Comparison of ENCODE assay signal across 28 cellular contexts in genomic region chr4:108498925-108499324, GRCh38.
"Had no signal": no experiment of that assay in that cellular context is flagged by ENCODE, and none has a peak within 500 bp of the region (broad histone marks: within the 10 kb centered on the region; RNA-seq: fewer than 3 reads in every experiment).

No MANE protein-coding gene starts in this region.

- H3K4me3 ChIP-seq: colonic mucosa, coronary artery, dorsolateral prefrontal cortex, esophagus muscularis mucosa, esophagus squamous epithelium, gastrocnemius medialis, gastroesophageal sphincter, heart left ventricle, heart right ventricle had no signal

- DNase-seq: colonic mucosa; cortex of kidney; dermis blood vessel endothelial cell; dorsolateral prefrontal cortex; effector CD4-positive, alpha-beta T cell; effector CD8-positive, alpha-beta T cell; effector memory CD4-positive, alpha-beta T cell; effector memory CD8-positive, alpha-beta T cell; endodermal cell; erythroblast; esophagus squamous epithelium; foreskin fibroblast; foreskin keratinocyte; foreskin melanocyte; gastrocnemius medialis; glutamatergic neuron; head of caudate nucleus; heart left ventricle; heart right ventricle had no signal

- H3K9me3 ChIP-seq: colonic mucosa, gastrocnemius medialis had no signal

- H3K27ac ChIP-seq: colonic mucosa, coronary artery, dorsolateral prefrontal cortex, epithelial cell of prostate, esophagus muscularis mucosa, esophagus squamous epithelium, foreskin keratinocyte, gastrocnemius medialis, gastroesophageal sphincter, heart left ventricle, heart right ventricle had no signal

- H3K27me3 ChIP-seq: colonic mucosa, dorsolateral prefrontal cortex, esophagus muscularis mucosa, esophagus squamous epithelium, gastrocnemius medialis, gastroesophageal sphincter, heart left ventricle, heart right ventricle had no signal

- H3K4me1 ChIP-seq: colonic mucosa, esophagus muscularis mucosa, esophagus squamous epithelium, gastrocnemius medialis, gastroesophageal sphincter, heart left ventricle, heart right ventricle had no signal

- ATAC-seq: effector memory CD8-positive, alpha-beta T cell; esophagus mucosa; foreskin keratinocyte; gastrocnemius medialis; gastroesophageal sphincter; heart left ventricle; heart right ventricle had no signal

- H3K36me3 ChIP-seq: colonic mucosa, esophagus muscularis mucosa, esophagus squamous epithelium, gastrocnemius medialis, gastroesophageal sphincter, heart left ventricle, heart right ventricle had no signal

- FAIRE-seq: colon, endometrium, endothelial cell of umbilical vein, frontal cortex had no signal
